Comparison of ENCODE assay signal across 24 cellular contexts in the genomic region with DNA sequence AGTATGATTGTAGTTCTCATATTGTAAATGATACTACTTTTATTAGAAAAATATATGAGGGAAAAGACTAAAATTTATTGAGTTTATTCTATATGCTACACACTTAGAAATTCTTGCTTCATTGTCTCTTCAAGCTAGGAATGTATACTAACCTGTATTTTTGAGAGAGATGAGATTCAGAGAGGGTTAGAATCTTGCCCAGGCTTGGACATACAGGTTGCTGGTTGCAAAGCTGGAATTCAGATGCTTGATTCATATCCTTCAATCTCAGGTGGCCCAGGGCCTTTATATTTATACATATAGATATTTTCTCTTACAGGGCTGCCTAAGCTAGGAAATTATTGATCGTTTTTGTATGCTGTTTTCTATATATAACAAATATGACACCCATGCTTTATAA.
DNase-seq lines count a peak whose midpoint lies in the region; ATAC-seq and FAIRE-seq lines count a peak whose summit lies in the region.
"Had no signal": no experiment of that assay in that cellular context is flagged by ENCODE, and none has a peak within 500 bp of the region (broad histone marks: within the 10 kb centered on the region; RNA-seq: fewer than 3 reads in every experiment).

No MANE protein-coding gene starts in this region.

- intact Hi-C loops in left colon (cut with DNase I, micrococcal nuclease) = no loop called here

- no peaks in the 10 kb centered on the region for H3K9me3 ChIP-seq in SJCRH30 (replicated peaks)
- H3K9me3 ChIP-seq: BE2C, BLaER1 had no signal

- DNase-seq in epithelial cell of prostate (ENCODE audit: low read depth, low spot score) (no peak), left colon (no peak), G401 (ENCODE audit: low spot score) (no peak), SJCRH30 (no peak)
- DNase-seq: 8988T; ACHN; BE2C; CD4-positive, alpha-beta memory T cell; CD4-positive, CD25-positive, alpha-beta regulatory T cell; CD8-positive, alpha-beta memory T cell; COR-L47; DMS 273 treated with DMSO at 0.1 percent for 48 hours; DMS153; DMS53; DMS79; DND-41; EL; GF-D8 had no signal

- H3K36me3 ChIP-seq in SJCRH30 = peaks cover 16% of the 10 kb centered on the region
- H3K36me3 ChIP-seq: BE2C had no signal

- in situ Hi-C loops in G401 (cut with HindIII; ENCODE audit: low sequenced_read_pairs) = no loop called here

- no peaks in the 10 kb centered on the region for H3K4me1 ChIP-seq in SJCRH30
- H3K4me1 ChIP-seq: BE2C had no signal

- H3K4me3 ChIP-seq in SJCRH30 = no peak overlapping the region
- H3K4me3 ChIP-seq: BLaER1 had no signal

- no peak for ATAC-seq in left colon

- H3K27ac ChIP-seq in epithelial cell of prostate (peak overlapping the region; percentile 23), SJCRH30 (no peak overlapping the region)
- H3K27ac ChIP-seq: BLaER1 had no signal

- no peaks in the 10 kb centered on the region for H3K27me3 ChIP-seq in SJCRH30
- H3K27me3 ChIP-seq: BE2C, BLaER1 had no signal

- FAIRE-seq in endometrium (lab: Jason Lieb, UNC) (peak; percentile 8), islet of Langerhans (lab: Jason Lieb, UNC) (peak; percentile 41)
- FAIRE-seq: A204.1, G401.6, GM12891 had no signal
